ENCODE assay signal across 28 cellular contexts in the genomic region with DNA sequence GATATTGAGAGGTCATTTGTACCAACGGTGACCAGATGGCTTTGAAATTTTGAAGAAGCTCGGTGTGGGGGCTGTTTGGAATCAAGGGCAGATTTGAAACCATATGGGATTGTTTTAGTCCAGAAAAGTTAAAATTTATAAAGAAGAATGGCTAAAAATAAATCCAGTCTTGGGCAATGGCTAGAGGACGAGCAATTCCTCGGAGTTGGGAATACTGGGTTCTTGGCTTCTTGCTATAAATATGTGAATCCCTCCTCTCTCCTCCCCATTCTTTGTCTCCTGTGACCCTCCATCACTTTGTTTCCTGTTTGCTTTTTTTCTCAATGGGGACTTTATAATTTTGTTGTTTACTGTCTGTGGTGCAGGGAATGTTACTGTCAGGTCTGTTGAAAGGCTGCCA.
DNase-seq lines count a peak whose midpoint lies in the region; FAIRE-seq and TF ChIP-seq lines count a peak whose summit lies in the region.
"Had no signal": no experiment of that assay in that cellular context is flagged by ENCODE, and none has a peak within 500 bp of the region (broad histone marks: within the 10 kb centered on the region; RNA-seq: fewer than 3 reads in every experiment).

No MANE protein-coding gene starts in this region.

- no peak overlapping the region for H2BK15ac ChIP-seq in mesenchymal stem cell (ENCODE audit: low read depth, poor library complexity, severe bottlenecking)

- H4K8ac ChIP-seq in mesenchymal stem cell (ENCODE audit: low read length): no peak overlapping the region

- 81% methylated on average over 4 of the region's 4 CpGs for WGBS in mesenchymal stem cell

- H3K27me3 Mint-ChIP-seq in brain: no peaks in the 10 kb centered on the region
- peaks cover 33% of the 10 kb centered on the region for H3K27me3 Mint-ChIP-seq in type B pancreatic cell
- H3K27me3 Mint-ChIP-seq in activated T-helper 2 cell treated with anti-CD3 and anti-CD28 coated beads, Interferon-gamma antibody, Interleukin-2, Interleukin-4, amounts not matched to agents 10 μg/mL and 5 μg/mL and 100 μg/mL, durations not matched to agents 14 hours and 24 hours and 36 hours (ENCODE audit: low read depth): no peaks in the 10 kb centered on the region
- H3K27me3 Mint-ChIP-seq: activated T-cell treated with anti-CD3 and anti-CD28 coated beads, Interleukin-2, amount 50 U/mL, for 24 hours; CD4-positive, alpha-beta T cell had no signal

- H3K4me1 Mint-ChIP-seq in brain (peaks cover 42% of the 10 kb centered on the region), type B pancreatic cell (ENCODE audit: unreplicated experiment) (peaks cover 16% of the 10 kb centered on the region)
- H3K4me1 Mint-ChIP-seq in activated T-helper 2 cell treated with anti-CD3 and anti-CD28 coated beads, Interferon-gamma antibody, Interleukin-2, Interleukin-4, amounts not matched to agents 10 μg/mL and 5 μg/mL and 100 μg/mL, durations not matched to agents 14 hours and 24 hours and 36 hours (ENCODE audit: low read depth): no peaks in the 10 kb centered on the region

- no peaks in the 10 kb centered on the region for H3K9me3 ChIP-seq in mesenchymal stem cell (ENCODE audit: control insufficient read depth, low read length)
- H3K9me3 ChIP-seq: adrenal gland, Peyer's patch, SJCRH30 had no signal

- TF ChIP-seq CTCF in brain (conservative IDR thresholded peaks at IDR 0.05) (no peak), type B pancreatic cell (conservative IDR thresholded peaks at IDR 0.05) (no peak), D721Med (IDR thresholded peaks at IDR 0.05; ENCODE audit: insufficient read depth, missing control alignments) (no peak)

- DNase-seq in NCI-H748 (lab: John Stamatoyannopoulos, UW; ENCODE audit: unreplicated experiment) (peak; percentile 92), NCI-H748 treated with DMSO at 0.1 percent for 48 hours (lab: John Stamatoyannopoulos, UW) (no peak), mesenchymal stem cell (no peak), type B pancreatic cell (ENCODE audit: extremely low spot score, unreplicated experiment) (no peak), posterior vena cava (ENCODE audit: low spot score) (no peak), D721Med (ENCODE audit: insufficient read length, low spot score) (no peak)
- no peak for DNase-seq in activated T-helper 2 cell treated with anti-CD3 and anti-CD28 coated beads, Interferon-gamma antibody, Interleukin-2, Interleukin-4, amounts not matched to agents 10 μg/mL and 5 μg/mL and 100 μg/mL, durations not matched to agents 14 hours and 24 hours and 36 hours (ENCODE audit: low spot score)
- DNase-seq: activated CD4-positive, alpha-beta T cell treated with anti-CD3 and anti-CD28 coated beads for 1 hour; activated CD8-positive, alpha-beta T cell treated with anti-CD3 and anti-CD28 coated beads, Interleukin-2, amount 10 ng/mL, durations not matched to agents 7 days and 5 days; activated naive CD4-positive, alpha-beta T cell treated with Interleukin-2 at 50 U/mL for 16 hours; activated T-cell treated with anti-CD3 and anti-CD28 coated beads, Interleukin-2, amount 50 U/mL, for 24 hours; adrenal gland; CD4-positive, alpha-beta T cell; cortex of kidney; GOT3; KBM-7; kidney glomerular epithelial cell; NCI-H187; Peyer's patch; retina; SJCRH30; stimulated activated CD4-positive, alpha-beta T cell treated with anti-CD3 and anti-CD28 coated beads, Interleukin-2, amount 100 ng/mL, for 24 hours; T-helper 1 cell had no signal

- peak overlapping the region; percentile 7 for H3K4me2 ChIP-seq in mesenchymal stem cell (ENCODE audit: low read length, poor library complexity, severe bottlenecking)
- H3K4me2 ChIP-seq: smooth muscle cell had no signal

- FAIRE-seq in D721Med (lab: Jason Lieb, UNC): no peak
- FAIRE-seq: G401.6, GM18507, TTC549 had no signal

- no peak overlapping the region for H3K9ac ChIP-seq in mesenchymal stem cell (ENCODE audit: low read length)

- no peak overlapping the region for H2BK5ac ChIP-seq in mesenchymal stem cell (ENCODE audit: low read depth, low read length, poor library complexity, severe bottlenecking)

- no peak overlapping the region for H4K91ac ChIP-seq in mesenchymal stem cell (ENCODE audit: low read length)

- H3K27ac Mint-ChIP-seq in brain (peak overlapping the region; percentile 57 to 93 (median 90)), type B pancreatic cell (no peak overlapping the region)
- H3K27ac Mint-ChIP-seq in activated T-helper 2 cell treated with anti-CD3 and anti-CD28 coated beads, Interferon-gamma antibody, Interleukin-2, Interleukin-4, amounts not matched to agents 10 μg/mL and 5 μg/mL and 100 μg/mL, durations not matched to agents 14 hours and 24 hours and 36 hours: no peak overlapping the region
- H3K27ac Mint-ChIP-seq: activated CD8-positive, alpha-beta T cell treated with anti-CD3 and anti-CD28 coated beads, Interleukin-2, amount 10 ng/mL, durations not matched to agents 7 days and 5 days; activated T-cell treated with anti-CD3 and anti-CD28 coated beads, Interleukin-2, amount 50 U/mL, for 24 hours; CD4-positive, alpha-beta T cell had no signal

- no peak overlapping the region for H2AK5ac ChIP-seq in mesenchymal stem cell (ENCODE audit: low read length, severe bottlenecking)

- intact Hi-C loops in posterior vena cava (cut with DNase I): no loop called here
- intact Hi-C loops in activated T-helper 2 cell treated with anti-CD3 and anti-CD28 coated beads, Interferon-gamma antibody, Interleukin-2, Interleukin-4, amounts not matched to agents 10 μg/mL and 5 μg/mL and 100 μg/mL, durations not matched to agents 14 hours and 24 hours and 36 hours (cut with micrococcal nuclease): no loop called here

- H3K36me3 ChIP-seq in mesenchymal stem cell (ENCODE audit: control insufficient read depth in 1 of 2, insufficient read depth in 2 of 2, low read depth in 1 of 2, low read length in 2 of 2): no peaks in the 10 kb centered on the region
- H3K36me3 ChIP-seq: adrenal gland, Peyer's patch, SJCRH30 had no signal

- no peaks in the 10 kb centered on the region for H3K9me3 Mint-ChIP-seq in brain
- no peaks in the 10 kb centered on the region for H3K9me3 Mint-ChIP-seq in type B pancreatic cell
- H3K9me3 Mint-ChIP-seq in activated T-helper 2 cell treated with anti-CD3 and anti-CD28 coated beads, Interferon-gamma antibody, Interleukin-2, Interleukin-4, amounts not matched to agents 10 μg/mL and 5 μg/mL and 100 μg/mL, durations not matched to agents 14 hours and 24 hours and 36 hours: peaks cover 47% of the 10 kb centered on the region

- H3K4ac ChIP-seq in mesenchymal stem cell (ENCODE audit: low read depth in 1 of 2, low read length in 2 of 2): no peak overlapping the region

- H3K4me3 Mint-ChIP-seq in brain (peak overlapping the region in 4 of 5 experiments; percentile 11 to 31 (median 24)), type B pancreatic cell (peak overlapping the region; percentile 20)
- no peak overlapping the region for H3K4me3 Mint-ChIP-seq in activated T-helper 2 cell treated with anti-CD3 and anti-CD28 coated beads, Interferon-gamma antibody, Interleukin-2, Interleukin-4, amounts not matched to agents 10 μg/mL and 5 μg/mL and 100 μg/mL, durations not matched to agents 14 hours and 24 hours and 36 hours (ENCODE audit: low read depth)
- H3K4me3 Mint-ChIP-seq: activated CD8-positive, alpha-beta T cell treated with anti-CD3 and anti-CD28 coated beads, Interleukin-2, amount 10 ng/mL, durations not matched to agents 7 days and 5 days; activated T-cell treated with anti-CD3 and anti-CD28 coated beads, Interleukin-2, amount 50 U/mL, for 24 hours; CD4-positive, alpha-beta T cell had no signal

- no peak overlapping the region for H2BK120ac ChIP-seq in mesenchymal stem cell (ENCODE audit: low read depth, low read length)

- no peak overlapping the region for H2BK12ac ChIP-seq in mesenchymal stem cell (ENCODE audit: low read length in 2 of 2)

- no peak overlapping the region for H3K4me3 ChIP-seq in mesenchymal stem cell (ENCODE audit: insufficient read depth in 1 of 2, low read depth in 1 of 2, low read length in 2 of 2)
- H3K4me3 ChIP-seq: adrenal gland, Peyer's patch, SJCRH30, smooth muscle cell had no signal

- H3K23ac ChIP-seq in mesenchymal stem cell (ENCODE audit: low read length in 2 of 2): no peak overlapping the region

- no peak overlapping the region for H3K18ac ChIP-seq in mesenchymal stem cell (ENCODE audit: low read depth in 1 of 2, low read length in 2 of 2)

- no peak overlapping the region for H3K14ac ChIP-seq in mesenchymal stem cell (ENCODE audit: low read length in 2 of 2)

- H3K27ac ChIP-seq in mesenchymal stem cell (ENCODE audit: low read length, poor library complexity, severe bottlenecking): no peak overlapping the region
- H3K27ac ChIP-seq: adrenal gland, Peyer's patch, SJCRH30 had no signal

- no peak overlapping the region for H2AFZ ChIP-seq in mesenchymal stem cell (ENCODE audit: low read depth, low read length)

- no peaks in the 10 kb centered on the region for H3K36me3 Mint-ChIP-seq in brain
- no peaks in the 10 kb centered on the region for H3K36me3 Mint-ChIP-seq in type B pancreatic cell
- no peaks in the 10 kb centered on the region for H3K36me3 Mint-ChIP-seq in activated T-helper 2 cell treated with anti-CD3 and anti-CD28 coated beads, Interferon-gamma antibody, Interleukin-2, Interleukin-4, amounts not matched to agents 10 μg/mL and 5 μg/mL and 100 μg/mL, durations not matched to agents 14 hours and 24 hours and 36 hours (ENCODE audit: low read depth)

- H3K4me1 ChIP-seq in mesenchymal stem cell (ENCODE audit: control insufficient read depth, insufficient read depth, low read depth, low read length): peaks cover 2% of the 10 kb centered on the region
- H3K4me1 ChIP-seq: adrenal gland, Peyer's patch, SJCRH30 had no signal

- H3K79me1 ChIP-seq in mesenchymal stem cell (replicated peaks; ENCODE audit: low read length, poor library complexity, severe bottlenecking): no peaks in the 10 kb centered on the region

- no peaks in the 10 kb centered on the region for H3K27me3 ChIP-seq in mesenchymal stem cell (ENCODE audit: control insufficient read depth in 1 of 2, insufficient read depth in 1 of 2, low read length in 2 of 2)
- H3K27me3 ChIP-seq: adrenal gland, Peyer's patch, SJCRH30 had no signal

Comparison
In these comparisons a context has a peak if more than half of its experiments do, and no peak if none do; other contexts are left out.
1. H3K27ac Mint-ChIP-seq: peak in brain (5 of 5); none in type B pancreatic cell (single experiment) and activated T-helper 2 cell treated with anti-CD3 and anti-CD28 coated beads, Interferon-gamma antibody, Interleukin-2, Interleukin-4, amounts not matched to agents 10 μg/mL and 5 μg/mL and 100 μg/mL, durations not matched to agents 14 hours and 24 hours and 36 hours (single experiment).